In genomic region chr7:159000859-159001435, GRCh38 we compare ENCODE assay signal across 17 cellular contexts.
A peak's percentile ranks its signal among the peaks of the same experiment; 100 is the strongest.
DNase-seq lines count a peak whose midpoint lies in the region; ATAC-seq and TF ChIP-seq lines count a peak whose summit lies in the region.
"Had no signal": no experiment of that assay in that cellular context is flagged by ENCODE, and none has a peak within 500 bp of the region (broad histone marks: within the 10 kb centered on the region; RNA-seq: fewer than 3 reads in every experiment).

No MANE protein-coding gene starts in this region.

- no peaks in the 10 kb centered on the region for H3K79me2 ChIP-seq in neural progenitor cell (ENCODE audit: low read depth)

- H3K27ac ChIP-seq in neural progenitor cell = no peak overlapping the region
- H3K27ac ChIP-seq: C4-2B, HL-60 had no signal

- H3K4me3 Mint-ChIP-seq in neural progenitor cell = no peak overlapping the region
- no peak overlapping the region for H3K4me3 Mint-ChIP-seq in stimulated activated naive CD8-positive, alpha-beta T cell treated with anti-CD3 and anti-CD28 coated beads, Interleukin-15, amount 100 ng/mL, for 72 hours

- no peak overlapping the region for H2AFZ ChIP-seq in neural progenitor cell (replicated peaks)

- peaks cover 9% of the 10 kb centered on the region for H3K27me3 Mint-ChIP-seq in neural progenitor cell (ENCODE audit: insufficient read depth, low read depth)
- peaks cover 30% of the 10 kb centered on the region for H3K27me3 Mint-ChIP-seq in stimulated activated naive CD8-positive, alpha-beta T cell treated with anti-CD3 and anti-CD28 coated beads, Interleukin-15, amount 100 ng/mL, for 72 hours

- ATAC-seq in HG03342 (IDR thresholded peaks at IDR 0.05; ENCODE audit: unreplicated experiment) = no peak
- ATAC-seq in stimulated activated naive CD8-positive, alpha-beta T cell treated with anti-CD3 and anti-CD28 coated beads, Interleukin-15, amount 100 ng/mL, for 72 hours = no peak

- H3K27ac Mint-ChIP-seq in neural progenitor cell = no peak overlapping the region
- peak overlapping the region in 1 of 2 donors; percentile 67 for H3K27ac Mint-ChIP-seq in stimulated activated naive CD8-positive, alpha-beta T cell treated with anti-CD3 and anti-CD28 coated beads, Interleukin-15, amount 100 ng/mL, for 72 hours

- no peaks in the 10 kb centered on the region for H3K36me3 ChIP-seq in neural progenitor cell

- peaks cover 19% of the 10 kb centered on the region for H3K27me3 ChIP-seq in neural progenitor cell

- H3K36me3 Mint-ChIP-seq in neural progenitor cell = peaks cover 2% of the 10 kb centered on the region

- no peaks in the 10 kb centered on the region for H3K4me1 ChIP-seq in neural progenitor cell

- DNase-seq in NCI-H748 (lab: John Stamatoyannopoulos, UW; ENCODE audit: unreplicated experiment) (peak; percentile 17), NCI-H748 treated with DMSO at 0.1 percent for 48 hours (lab: John Stamatoyannopoulos, UW) (no peak), NAMALWA (ENCODE audit: low spot score) (peak; percentile 31), choroid plexus epithelial cell (ENCODE audit: low read depth) (no peak), neural progenitor cell (ENCODE audit: low spot score) (no peak), NCI-H2171 treated with DMSO at 0.1 percent for 48 hours (lab: John Stamatoyannopoulos, UW) (no peak)
- no peak for DNase-seq in stimulated activated naive CD8-positive, alpha-beta T cell treated with anti-CD3 and anti-CD28 coated beads, Interleukin-15, amount 100 ng/mL, for 72 hours
- DNase-seq: COR-L47, DMS53, NCI-H1417, NCI-H2081, NCI-H345, NCI-H82, SIG-M5 had no signal

- no peak overlapping the region for H3K9ac ChIP-seq in neural progenitor cell

- no peaks in the 10 kb centered on the region for H3K4me1 Mint-ChIP-seq in neural progenitor cell
- H3K4me1 Mint-ChIP-seq in stimulated activated naive CD8-positive, alpha-beta T cell treated with anti-CD3 and anti-CD28 coated beads, Interleukin-15, amount 100 ng/mL, for 72 hours = peaks cover 12% of the 10 kb centered on the region

- H3K4me2 ChIP-seq in neural progenitor cell = no peak overlapping the region

- H3K9me3 Mint-ChIP-seq in neural progenitor cell = peaks cover 7% of the 10 kb centered on the region
- no peaks in the 10 kb centered on the region for H3K9me3 Mint-ChIP-seq in stimulated activated naive CD8-positive, alpha-beta T cell treated with anti-CD3 and anti-CD28 coated beads, Interleukin-15, amount 100 ng/mL, for 72 hours

- peak; percentile 17 for TF ChIP-seq CTCF in choroid plexus epithelial cell (conservative IDR thresholded peaks at IDR 0.05; ENCODE audit: low read depth, low read length)
- peak; percentile 28 for TF ChIP-seq CTCF in neural progenitor cell (IDR thresholded peaks at IDR 0.05)

- H3K9me3 ChIP-seq in neural progenitor cell (ENCODE audit: low read depth) = no peaks in the 10 kb centered on the region

- H3F3A ChIP-seq in neural progenitor cell (ENCODE audit: low read depth) = no peaks in the 10 kb centered on the region

- H4K20me1 ChIP-seq in neural progenitor cell (ENCODE audit: low read depth) = no peaks in the 10 kb centered on the region

- H3K4me3 ChIP-seq in choroid plexus epithelial cell (ENCODE audit: low read depth, low read length) = no peak overlapping the region
- H3K4me3 ChIP-seq in neural progenitor cell = no peak overlapping the region

Comparison
In these comparisons a context has a peak if more than half of its experiments do, and no peak if none do; other contexts are left out.
1. DNase-seq: peak in NCI-H748 (single experiment) and NAMALWA (single experiment); none in NCI-H748 treated with DMSO at 0.1 percent for 48 hours (single experiment), choroid plexus epithelial cell (single experiment), neural progenitor cell (single experiment), NCI-H2171 treated with DMSO at 0.1 percent for 48 hours (single experiment) and stimulated activated naive CD8-positive, alpha-beta T cell treated with anti-CD3 and anti-CD28 coated beads, Interleukin-15, amount 100 ng/mL, for 72 hours (0 of 2).